ENCODE assay signal across 1 cellular context in genomic region chr5:127517480-127518318, GRCh38.
A peak's percentile ranks its signal among the peaks of the same experiment; 100 is the strongest.
TF ChIP-seq lines count a peak whose summit lies in the region.

TSS of gene PRRC1 (plus strand) at chr5:127517640. CDS start at chr5:127523480, 5,840 bp downstream.

TF ChIP-seq in HepG2, 621 proteins besides CTCF, POLR2A, EP300 and RAD21 (continued from another document and continues in another):
- TF ChIP-seq ZNF333 (CRISPR knock-in tag; IDR thresholded peaks at IDR 0.05; ENCODE audit: borderline replicate concordance) (peak; percentile 80; the same call in 1 of the 2 replicates), ZNF224 (CRISPR knock-in tag; IDR thresholded peaks at IDR 0.05) (peak; percentile 71; the same call in 1 of the 2 replicates), ZIK1 (CRISPR knock-in tag; IDR thresholded peaks at IDR 0.05; ENCODE audit: borderline replicate concordance, low read depth) (no peak), SYNCRIP (IDR thresholded peaks at IDR 0.05; ENCODE audit: insufficient read depth, low read depth, low read length) (no peak), FOXC1 (CRISPR knock-in tag; IDR thresholded peaks at IDR 0.05; ENCODE audit: borderline replicate concordance) (no peak; the same call in 1 of the 2 replicates), ZNF619 (CRISPR knock-in tag; IDR thresholded peaks at IDR 0.05) (no peak), ZNF547 (CRISPR knock-in tag; IDR thresholded peaks at IDR 0.05) (peak; percentile 80; the same call in 1 of the 2 replicates), NFRKB (IDR thresholded peaks at IDR 0.05) (no peak), AKAP8 (CRISPR knock-in tag; IDR thresholded peaks at IDR 0.05) (no peak), NFATC3 (CRISPR knock-in tag; IDR thresholded peaks at IDR 0.05) (no peak), ZMAT5 (CRISPR knock-in tag; IDR thresholded peaks at IDR 0.05; ENCODE audit: borderline replicate concordance, low read depth) (no peak), ZNF605 (CRISPR knock-in tag; IDR thresholded peaks at IDR 0.05) (peak; percentile 85), ZNF318 (CRISPR knock-in tag; IDR thresholded peaks at IDR 0.05) (no peak), ZNF891 (CRISPR knock-in tag; IDR thresholded peaks at IDR 0.05) (peak; percentile 53; the same call in 1 of the 2 replicates), ETV6 (CRISPR knock-in tag; conservative IDR thresholded peaks at IDR 0.05) (no peak), ELK4 (CRISPR knock-in tag; IDR thresholded peaks at IDR 0.05; ENCODE audit: borderline replicate concordance) (no peak), GATAD2A (CRISPR knock-in tag; IDR thresholded peaks at IDR 0.05) (no peak), MXD4 (CRISPR knock-in tag; IDR thresholded peaks at IDR 0.05) (peak; percentile 62), ZNF234 (CRISPR knock-in tag; conservative IDR thresholded peaks at IDR 0.05) (no peak), SAP130 (CRISPR knock-in tag; IDR thresholded peaks at IDR 0.05; ENCODE audit: low read depth) (peak; percentile 88), ZBTB43 (CRISPR knock-in tag; conservative IDR thresholded peaks at IDR 0.05) (no peak; the same call in 1 of the 2 replicates), ARNTL (CRISPR knock-in tag; IDR thresholded peaks at IDR 0.05) (0 out of 2 replicates have a peak, but pooled peaks have one; percentile 47), ZNF260 (CRISPR knock-in tag; IDR thresholded peaks at IDR 0.05; ENCODE audit: borderline replicate concordance, low read depth) (no peak), ZNF337 (CRISPR knock-in tag; IDR thresholded peaks at IDR 0.05; ENCODE audit: borderline replicate concordance, low read depth) (0 out of 2 replicates have a peak, but pooled peaks have one; percentile 81), GPBP1L1 (CRISPR knock-in tag; IDR thresholded peaks at IDR 0.05) (no peak), ZNF124 (CRISPR knock-in tag; IDR thresholded peaks at IDR 0.05) (no peak), NCOA1 (CRISPR knock-in tag; IDR thresholded peaks at IDR 0.05) (no peak), ZNF432 (CRISPR knock-in tag; IDR thresholded peaks at IDR 0.05; ENCODE audit: borderline replicate concordance) (no peak), ZNF670 (CRISPR knock-in tag; IDR thresholded peaks at IDR 0.05; ENCODE audit: borderline replicate concordance) (no peak), ZNF451 (CRISPR knock-in tag; IDR thresholded peaks at IDR 0.05) (no peak), HIVEP1 (CRISPR knock-in tag; IDR thresholded peaks at IDR 0.05) (peak; percentile 91; the same call in 1 of the 2 replicates), SNAI1 (CRISPR knock-in tag; IDR thresholded peaks at IDR 0.05; ENCODE audit: borderline replicate concordance) (peak; percentile 74; the same call in 1 of the 2 replicates), ZNF235 (CRISPR knock-in tag; IDR thresholded peaks at IDR 0.05; ENCODE audit: borderline replicate concordance) (peak; percentile 88; the same call in 1 of the 2 replicates), FUBP1 (CRISPR knock-in tag; IDR thresholded peaks at IDR 0.05; ENCODE audit: borderline replicate concordance) (no peak), CREB3 (CRISPR knock-in tag; IDR thresholded peaks at IDR 0.05) (no peak), ZNF142 (CRISPR knock-in tag; IDR thresholded peaks at IDR 0.05) (no peak; the same call in 1 of the 2 replicates), FOXA3 (CRISPR knock-in tag; IDR thresholded peaks at IDR 0.05) (no peak)
